ENCODE assay signal across 8 cellular contexts in the genomic region with DNA sequence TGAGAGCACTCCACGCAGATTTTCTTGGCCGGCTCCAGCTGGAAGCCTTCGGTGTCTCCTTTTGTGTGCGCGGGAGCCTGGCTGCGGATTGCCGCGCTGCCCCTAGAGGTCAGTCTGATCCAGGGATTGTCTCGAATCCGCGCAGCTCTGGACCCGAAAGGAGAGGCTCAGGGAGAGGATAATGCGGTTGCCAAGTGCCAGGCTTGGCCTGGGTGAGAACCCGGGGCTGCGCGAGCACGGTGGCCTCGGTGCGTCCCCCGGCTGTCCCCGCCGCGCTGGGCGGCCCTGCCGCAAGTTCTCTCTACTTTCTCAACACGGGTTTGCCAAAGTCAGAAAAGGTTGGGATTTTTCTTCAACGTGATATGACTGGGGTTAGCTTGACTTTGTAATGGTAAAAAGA.
DNase-seq lines count a peak whose midpoint lies in the region; ATAC-seq, FAIRE-seq and TF ChIP-seq lines count a peak whose summit lies in the region.

No MANE protein-coding gene starts in this region.

- intact Hi-C loops in stomach (cut with DNase I; ENCODE audit: low total_unique reads) = no loop called here

- H3K4me3 ChIP-seq in AG04450 (ENCODE audit: low read depth, low read length) (no peak overlapping the region), astrocyte of the spinal cord (ENCODE audit: low read depth, low read length) (no peak overlapping the region), stomach (peak overlapping the region in 1 of 4 donors; percentile 7)

- no peak for FAIRE-seq in GM12892 (lab: Jason Lieb, UNC)

- no peak for ATAC-seq in GM18502 (IDR thresholded peaks at IDR 0.05; ENCODE audit: poor library complexity, unreplicated experiment)

- TF ChIP-seq POLR2A in GM12892 (IDR thresholded peaks at IDR 0.05; ENCODE audit: low read depth, low read length) (no peak), stomach (IDR thresholded peaks at IDR 0.05) (no peak)

- H3K9me3 ChIP-seq in AG04450 (ENCODE audit: control insufficient read depth, insufficient read depth, low read length) (no peaks in the 10 kb centered on the region), stomach (no peaks in the 10 kb centered on the region)

- H3K27me3 ChIP-seq in AG04450 (ENCODE audit: control insufficient read depth, insufficient read depth, low read length) (no peaks in the 10 kb centered on the region), stomach (peaks cover 0 to 6% (median 6%) of the 10 kb centered on the region in 3 donors)

- CTCF ChIA-PET in AG04450 (lab: Charles Lee) = interaction anchor here (0.6 to 1.4 kb wide), 6 partner anchors 12 to 70 kb away, joined by 3 to 6 read pairs (median 4); no protein-coding TSS in a partner anchor

- no peaks in the 10 kb centered on the region for H3K36me3 ChIP-seq in stomach

- H3K4me1 ChIP-seq in stomach = peaks cover 0 to 7% (median 6%) of the 10 kb centered on the region in 4 donors

- POLR2A ChIA-PET in AG04450 (lab: Yijun Ruan, JAX) = no interaction called here

- H3K27ac ChIP-seq in AG04450 (ENCODE audit: low read depth, low read length) (no peak overlapping the region), stomach (no peak overlapping the region)

- TF ChIP-seq EP300 in stomach (IDR thresholded peaks at IDR 0.05) = no peak

- peak; percentile 73 for TF ChIP-seq CTCF in AG04450 (IDR thresholded peaks at IDR 0.05; ENCODE audit: low read depth, low read length)
- peak; percentile 83 for TF ChIP-seq CTCF in astrocyte of the spinal cord (IDR thresholded peaks at IDR 0.05; ENCODE audit: low read depth, low read length)
- peak in 5 of 7 experiments; percentile 58 to 72 (median 62) for TF ChIP-seq CTCF in stomach (IDR thresholded peaks at IDR 0.05)

- 2 to 6% (median 4%) methylated on average over 14 to 27 of the region's 27 CpGs for WGBS in stomach, 5 donors

- DNase-seq in AG04450 (ENCODE audit: low read depth, low spot score) (no peak), GM12892 (ENCODE audit: insufficient read length) (peak; percentile 12), NCI-H2227 (lab: John Stamatoyannopoulos, UW; ENCODE audit: unreplicated experiment) (peak; percentile 89), astrocyte of the spinal cord (ENCODE audit: low read depth, low spot score) (peak; percentile 24), iPS-NIHi11 (ENCODE audit: low spot score) (peak; percentile 88), stomach (peak; percentile 73)
- DNase-seq in activated effector memory CD4-positive, alpha-beta T cell treated with Interleukin-2 at 50 U/mL for 16 hours = no peak

- in situ Hi-C loops in astrocyte of the spinal cord (cut with HindIII; ENCODE audit: low sequenced_read_pairs) = no loop called here

Comparison
In these comparisons a context has a peak if more than half of its experiments do, and no peak if none do; other contexts are left out.
1. DNase-seq: peak in GM12892 (single experiment), NCI-H2227 (single experiment), astrocyte of the spinal cord (single experiment), iPS-NIHi11 (single experiment) and stomach (single experiment); none in AG04450 (single experiment) and activated effector memory CD4-positive, alpha-beta T cell treated with Interleukin-2 at 50 U/mL for 16 hours (single experiment).
2. Peak in every context shown above with its lines, with median percentiles within 50 percentile points of each other: CTCF ChIP-seq.